29 cellular contexts compared by ENCODE assay signal in genomic region chr5:82290005-82290404, GRCh38.
"Had no signal": no experiment of that assay in that cellular context is flagged by ENCODE, and none has a peak within 500 bp of the region (broad histone marks: within the 10 kb centered on the region; RNA-seq: fewer than 3 reads in every experiment).

No MANE protein-coding gene starts in this region.

- DNase-seq: hypothalamus; immature natural killer cell; kidney; left colon; left lung; lower lobe of right lung; mammary epithelial cell; mesenchymal stem cell; naive thymus-derived CD8-positive, alpha-beta T cell; nucleus accumbens; pancreas; posterior cingulate gyrus; retina; right cardiac atrium; sigmoid colon; small intestine; spleen; stimulated activated CD4-positive, alpha-beta T cell treated with anti-CD3 and anti-CD28 coated beads, Interleukin-4, amount 100 ng/mL, for 4 hours; stimulated activated CD8-positive, alpha-beta memory T cell treated with anti-CD3 and anti-CD28 coated beads, Interleukin-4, amount 100 ng/mL, for 48 hours; stimulated activated naive CD4-positive, alpha-beta T cell treated with Interleukin-2 at 50 U/mL for 16 hours; stimulated activated naive CD8-positive, alpha-beta T cell treated with anti-CD3 and anti-CD28 coated beads, Interleukin-15, amount 100 ng/mL, for 72 hours; substantia nigra; thyroid gland; transverse colon; upper lobe of left lung had no signal

- H3K27ac Mint-ChIP-seq: immature natural killer cell; naive thymus-derived CD8-positive, alpha-beta T cell; nephron; stimulated activated memory B cell treated with anti-CD40 and anti-IgM and Interleukin-4, amounts not matched to agents 10 μg/mL and 1 μg/mL and 100 μg/mL, for 72 hours; stimulated activated naive CD8-positive, alpha-beta T cell treated with anti-CD3 and anti-CD28 coated beads, Interleukin-15, amount 100 ng/mL, for 72 hours had no signal

- H3K4me1 ChIP-seq: left lung, lower lobe of right lung, pancreas, prostate gland, spleen, transverse colon, upper lobe of left lung, vagina had no signal

- ATAC-seq: left colon; left lung; lower lobe of right lung; naive thymus-derived CD8-positive, alpha-beta T cell; pancreas; right cardiac atrium; stimulated activated memory B cell treated with anti-CD40 and anti-IgM and Interleukin-4, amounts not matched to agents 10 μg/mL and 1 μg/mL and 100 μg/mL, for 72 hours; stimulated activated naive CD8-positive, alpha-beta T cell treated with anti-CD3 and anti-CD28 coated beads, Interleukin-15, amount 100 ng/mL, for 72 hours had no signal

- H3K36me3 Mint-ChIP-seq: immature natural killer cell; naive thymus-derived CD8-positive, alpha-beta T cell; stimulated activated memory B cell treated with anti-CD40 and anti-IgM and Interleukin-4, amounts not matched to agents 10 μg/mL and 1 μg/mL and 100 μg/mL, for 72 hours had no signal

- H3K4me3 Mint-ChIP-seq: immature natural killer cell; naive thymus-derived CD8-positive, alpha-beta T cell; nephron; stimulated activated memory B cell treated with anti-CD40 and anti-IgM and Interleukin-4, amounts not matched to agents 10 μg/mL and 1 μg/mL and 100 μg/mL, for 72 hours; stimulated activated naive CD8-positive, alpha-beta T cell treated with anti-CD3 and anti-CD28 coated beads, Interleukin-15, amount 100 ng/mL, for 72 hours had no signal

- H3K36me3 ChIP-seq: left lung, lower lobe of right lung, pancreas, prostate gland, sigmoid colon, spleen, thyroid gland, transverse colon, upper lobe of left lung, vagina had no signal

- H3K4me3 ChIP-seq: left lung, lower lobe of right lung, pancreas, prostate gland, sigmoid colon, spleen, thyroid gland, transverse colon, upper lobe of left lung, vagina had no signal

- H3K4me1 Mint-ChIP-seq: immature natural killer cell; stimulated activated memory B cell treated with anti-CD40 and anti-IgM and Interleukin-4, amounts not matched to agents 10 μg/mL and 1 μg/mL and 100 μg/mL, for 72 hours; stimulated activated naive CD8-positive, alpha-beta T cell treated with anti-CD3 and anti-CD28 coated beads, Interleukin-15, amount 100 ng/mL, for 72 hours had no signal

- H3K27ac ChIP-seq: left lung, lower lobe of right lung, pancreas, prostate gland, sigmoid colon, spleen, thyroid gland, transverse colon, upper lobe of left lung, vagina had no signal

- H3K27me3 Mint-ChIP-seq: stimulated activated memory B cell treated with anti-CD40 and anti-IgM and Interleukin-4, amounts not matched to agents 10 μg/mL and 1 μg/mL and 100 μg/mL, for 72 hours; stimulated activated naive CD8-positive, alpha-beta T cell treated with anti-CD3 and anti-CD28 coated beads, Interleukin-15, amount 100 ng/mL, for 72 hours had no signal

- H3K9me3 ChIP-seq: left lung, lower lobe of right lung, pancreas, prostate gland, sigmoid colon, spleen, thyroid gland, transverse colon, upper lobe of left lung, vagina had no signal

- H3K27me3 ChIP-seq: left lung, pancreas, sigmoid colon, spleen, thyroid gland, transverse colon, upper lobe of left lung, vagina had no signal

- H3K9me3 Mint-ChIP-seq: naive thymus-derived CD8-positive, alpha-beta T cell; nephron; stimulated activated memory B cell treated with anti-CD40 and anti-IgM and Interleukin-4, amounts not matched to agents 10 μg/mL and 1 μg/mL and 100 μg/mL, for 72 hours; stimulated activated naive CD8-positive, alpha-beta T cell treated with anti-CD3 and anti-CD28 coated beads, Interleukin-15, amount 100 ng/mL, for 72 hours had no signal
